In genomic region chr2:9474361-9475117, GRCh38 we compare ENCODE assay signal across 1 cellular context.
A peak's percentile ranks its signal among the peaks of the same experiment; 100 is the strongest.
TF ChIP-seq lines count a peak whose summit lies in the region.

Gene IAH1, plus strand, starts transcription at chr2:9474551. Its CDS starts 16 bp downstream, at chr2:9474567.

TF ChIP-seq in WTC11, 78 proteins besides CTCF, POLR2A, EP300 and RAD21 (continued from another document):
- TF ChIP-seq PRDM15 (CRISPR knock-in tag; IDR thresholded peaks at IDR 0.05), result no peak
- TF ChIP-seq MLX (CRISPR knock-in tag; IDR thresholded peaks at IDR 0.05), result 0 out of 2 replicates have a peak, but pooled peaks have one; percentile 78
- 0 out of 2 replicates have a peak, but pooled peaks have one; percentile 21 for TF ChIP-seq GABPB1 (CRISPR knock-in tag; IDR thresholded peaks at IDR 0.05)
- no peak for TF ChIP-seq USF1 (CRISPR knock-in tag; IDR thresholded peaks at IDR 0.05)
- no peak for TF ChIP-seq ZNF532 (CRISPR knock-in tag; IDR thresholded peaks at IDR 0.05; ENCODE audit: borderline replicate concordance)
